7 cellular contexts compared by ENCODE assay signal in genomic region chr2:85436836-85437487, GRCh38. TPM values are rescaled to one million over a fixed set of nuclear protein-coding genes. Genes with fewer than 3 reads are reported as not detected.
DNase-seq lines count a peak whose midpoint lies in the region; ATAC-seq and TF ChIP-seq lines count a peak whose summit lies in the region.

No MANE protein-coding gene starts in this region.

- H3F3A ChIP-seq in GM23248 (ENCODE audit: insufficient read depth): peaks cover 14% of the 10 kb centered on the region; the same call in 1 of the 2 replicates
- peaks cover 6% of the 10 kb centered on the region for H3F3A ChIP-seq in smooth muscle cell (ENCODE audit: low read depth)

- no peaks in the 10 kb centered on the region for H3K9me2 ChIP-seq in GM23248 (ENCODE audit: insufficient read depth)

- H3K4me1 ChIP-seq in GM23248 (ENCODE audit: insufficient read depth) (peaks cover 12% of the 10 kb centered on the region), SJCRH30 (peaks cover 44% of the 10 kb centered on the region), smooth muscle cell (ENCODE audit: low read depth) (peaks cover 17% of the 10 kb centered on the region)

- in situ Hi-C loops in GM23248 (cut with MboI): no loop called here

- TF ChIP-seq CTCF in fibroblast of villous mesenchyme (IDR thresholded peaks at IDR 0.05; ENCODE audit: insufficient read depth, low read depth, low read length): no peak
- TF ChIP-seq CTCF in smooth muscle cell (IDR thresholded peaks at IDR 0.05; ENCODE audit: borderline replicate concordance, insufficient read depth, poor library complexity, severe bottlenecking): no peak

- ATAC-seq in GM18511 (IDR thresholded peaks at IDR 0.05; ENCODE audit: unreplicated experiment) (no peak), GM19328 (IDR thresholded peaks at IDR 0.05; ENCODE audit: unreplicated experiment) (no peak)

- H3K36me3 ChIP-seq in GM23248 (ENCODE audit: low read depth) (no peaks in the 10 kb centered on the region), SJCRH30 (no peaks in the 10 kb centered on the region), smooth muscle cell (ENCODE audit: low read depth) (no peaks in the 10 kb centered on the region)

- 39 to 53% methylated on average over 9 to 10 of the region's 10 CpGs for whole genome bisulfite sequencing in GM23248 (ENCODE audit: low coverage in 1 of 2, low lambda C conversion rate in 2 of 2, missing lambda C conversion rate in 2 of 2), 2 experiments
- WGBS in smooth muscle cell (ENCODE audit: low lambda C conversion rate): 71% methylated on average over 10 of the region's 10 CpGs

- H3K9ac ChIP-seq in GM23248 (peak overlapping the region; percentile 81), smooth muscle cell (ENCODE audit: low read depth) (peak overlapping the region; percentile 92)

- H2AFZ ChIP-seq in GM23248: peak overlapping the region; percentile 81
- peak overlapping the region; percentile 61 for H2AFZ ChIP-seq in smooth muscle cell (ENCODE audit: low read depth)

- H3K9me3 ChIP-seq in GM23248 (ENCODE audit: low read depth) (no peaks in the 10 kb centered on the region), SJCRH30 (replicated peaks) (no peaks in the 10 kb centered on the region), smooth muscle cell (replicated peaks; ENCODE audit: low read depth) (no peaks in the 10 kb centered on the region)

- H3K27me3 ChIP-seq in GM23248 (replicated peaks; ENCODE audit: insufficient read depth): no peaks in the 10 kb centered on the region
- no peaks in the 10 kb centered on the region for H3K27me3 ChIP-seq in SJCRH30
- H3K27me3 ChIP-seq in smooth muscle cell (ENCODE audit: low read depth): no peaks in the 10 kb centered on the region

- H3K4me3 ChIP-seq in GM23248 (peak overlapping the region; percentile 60), SJCRH30 (peak overlapping the region; percentile 65), fibroblast of villous mesenchyme (ENCODE audit: low read depth, low read length) (no peak overlapping the region), smooth muscle cell (peak overlapping the region; percentile 52)

- no peaks in the 10 kb centered on the region for H4K20me1 ChIP-seq in GM23248 (ENCODE audit: insufficient read depth)
- no peaks in the 10 kb centered on the region for H4K20me1 ChIP-seq in smooth muscle cell (ENCODE audit: low read depth)

- H3K79me2 ChIP-seq in GM23248 (ENCODE audit: insufficient read depth) (no peaks in the 10 kb centered on the region), smooth muscle cell (ENCODE audit: low read depth) (no peaks in the 10 kb centered on the region)

- DNase-seq in GM23248 (no peak), SJCRH30 (peak in 1 of 2 experiments; percentile 47), fibroblast of villous mesenchyme (ENCODE audit: low read depth) (peak; percentile 36), smooth muscle cell (lab: John Stamatoyannopoulos, UW; ENCODE audit: unreplicated experiment) (no peak), occipital lobe (lab: John Stamatoyannopoulos, UW) (no peak)

- peak overlapping the region; percentile 79 for H3K4me2 ChIP-seq in GM23248 (ENCODE audit: unreplicated experiment)
- peak overlapping the region; percentile 90 for H3K4me2 ChIP-seq in smooth muscle cell

- H3K27ac ChIP-seq in GM23248 (peak overlapping the region; percentile 60), SJCRH30 (peak overlapping the region; percentile 94), smooth muscle cell (ENCODE audit: low read depth) (peak overlapping the region; percentile 97)

RNA-seq across cellular contexts. Expression of gene SH2D6, which starts 18.4 kb away (rescaled TPM):
- total RNA-seq in GM23248 (2014; rRNA removed; shearing (Covaris generic)): not detected in 2 replicates
- polyA plus RNA-seq in GM23248 (2016; fragmentation: Nextera tagmentation; extraction: Ambion mirVana) (0.31 TPM in 1 of 2 replicates, not detected in the other), smooth muscle cell (not detected in 2 replicates)
- total RNA-seq in SJCRH30 (2014; rRNA removed; shearing (Covaris generic)): 0.25 and 0.77 TPM in 2 replicates
- total RNA-seq in fibroblast of villous mesenchyme (0.43 TPM in 1 of 2 replicates, not detected in the other), smooth muscle cell (not detected in 2 replicates), occipital lobe (0.47 TPM)

RNA-seq across cellular contexts. Expression of gene CAPG, which starts 26.8 kb away (rescaled TPM):
- total RNA-seq in GM23248 (2014; rRNA removed; shearing (Covaris generic)): 223 and 249 TPM in 2 replicates
- polyA plus RNA-seq in GM23248 (2016; fragmentation: Nextera tagmentation; extraction: Ambion mirVana) (346 and 384 TPM in 2 replicates), smooth muscle cell (96.2 and 183 TPM in 2 replicates)
- 0.43 and 1.1 TPM in 2 replicates for total RNA-seq in SJCRH30 (2014; rRNA removed; shearing (Covaris generic))
- total RNA-seq in fibroblast of villous mesenchyme (56.6 and 75.7 TPM in 2 replicates), smooth muscle cell (50.1 and 51.6 TPM in 2 replicates), occipital lobe (11.1 TPM)
